ENCODE assay signal across 10 cellular contexts in the genomic region with DNA sequence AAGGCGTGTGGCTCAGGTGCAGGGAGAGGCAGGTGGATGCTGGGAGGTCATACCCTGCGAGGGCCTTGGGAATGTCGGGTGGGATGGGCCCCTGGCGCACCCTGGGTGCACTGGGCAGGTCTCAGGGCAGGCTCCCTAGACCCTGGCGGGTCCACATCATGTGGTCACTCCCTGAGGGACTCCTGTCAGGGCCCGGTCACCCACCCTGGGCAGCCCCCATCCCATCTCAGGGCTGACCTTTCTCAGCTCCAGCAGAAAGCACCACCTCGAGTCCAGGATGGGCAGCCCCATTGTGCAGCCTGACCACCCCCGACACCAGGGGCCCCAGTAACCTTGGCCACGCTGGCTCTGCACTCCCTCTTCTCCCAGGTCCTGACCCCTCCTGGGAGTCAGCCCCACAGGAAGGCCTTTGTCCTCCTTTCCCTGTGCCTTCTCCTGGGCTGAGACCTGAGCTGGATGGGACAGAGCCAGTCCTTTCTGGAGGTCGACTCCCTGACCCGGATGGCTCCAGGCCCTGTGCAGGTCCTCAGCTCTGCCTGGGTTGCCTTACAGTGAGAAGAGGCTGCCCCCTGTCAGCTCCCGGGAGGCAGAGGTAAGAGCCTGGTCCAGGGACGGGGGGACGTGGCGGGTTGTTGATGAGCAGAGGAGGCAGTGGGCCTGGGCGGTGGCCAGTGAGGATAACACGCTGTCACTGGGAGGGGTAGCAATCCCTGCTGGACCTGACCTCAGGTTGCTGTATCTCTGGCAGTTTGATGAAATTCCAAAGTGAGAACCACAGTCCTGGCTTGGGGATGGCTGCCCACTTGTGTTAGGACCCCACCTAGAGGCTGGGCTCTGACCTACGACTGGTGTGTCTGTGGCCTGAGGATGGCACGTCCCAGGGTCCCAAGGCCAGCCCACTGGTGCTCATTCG.
DNase-seq lines count a peak whose midpoint lies in the region; ATAC-seq, FAIRE-seq and TF ChIP-seq lines count a peak whose summit lies in the region.
"Had no signal": no experiment of that assay in that cellular context is flagged by ENCODE, and none has a peak within 500 bp of the region (broad histone marks: within the 10 kb centered on the region; RNA-seq: fewer than 3 reads in every experiment).

No MANE protein-coding gene starts in this region.

- POLR2A ChIA-PET in HEK293 (lab: Yijun Ruan, JAX) (no interaction called here), activated B cell treated with CpG ODN at 0.5 μM for 24 hours (lab: Charles Lee) (no interaction called here)

- H3K4me3 Mint-ChIP-seq in Calu3 (ENCODE audit: low read depth, unreplicated experiment) (no peak overlapping the region), activated B cell treated with CpG ODN at 0.5 μM for 24 hours (no peak overlapping the region)

- CTCF ChIA-PET in Calu3 (lab: Charles Lee), result no interaction called here
- CTCF ChIA-PET in HEK293 (lab: Yijun Ruan, JAX), result interaction anchor here (0.6 to 1.7 kb wide), 9 partner anchors 25 to 441 kb away, joined by 3 to 6 read pairs (median 3); no protein-coding TSS in a partner anchor
- CTCF ChIA-PET in activated B cell treated with CpG ODN at 0.5 μM for 24 hours (lab: Charles Lee), result no interaction called here

- no peak for FAIRE-seq in kidney (lab: Jason Lieb, UNC)

- no peaks in the 10 kb centered on the region for H3K36me3 ChIP-seq in HEK293 (ENCODE audit: control insufficient read depth in 2 of 2, insufficient read depth in 1 of 2, low read length in 2 of 2)
- no peaks in the 10 kb centered on the region for H3K36me3 ChIP-seq in kidney (ENCODE audit: control insufficient read depth in 1 of 2, insufficient read depth in 2 of 2, low read length in 2 of 2)
- no peaks in the 10 kb centered on the region for H3K36me3 ChIP-seq in thyroid gland
- H3K36me3 ChIP-seq: ovary had no signal

- H3K4me1 ChIP-seq in HEK293 (ENCODE audit: control insufficient read depth, insufficient read depth, low read length) (0 out of 2 replicates have a peak, but pooled peaks cover 3% of the 10 kb centered on the region), kidney (ENCODE audit: control insufficient read depth in 1 of 2, insufficient read depth in 1 of 2, low read depth in 1 of 2, low read length in 2 of 2) (no peaks in the 10 kb centered on the region), thyroid gland (no peaks in the 10 kb centered on the region)

- no peaks in the 10 kb centered on the region for H3K27me3 ChIP-seq in thyroid gland
- H3K27me3 ChIP-seq: ovary had no signal

- intact Hi-C loops in Calu3 (cut with micrococcal nuclease; ENCODE audit: unreplicated experiment) (no loop called here), activated B cell treated with CpG ODN at 0.5 μM for 24 hours (cut with micrococcal nuclease) (loop anchor here (1.0 kb wide), 1 partner anchor 78 kb away; a partner anchor contains a TSS), kidney (cut with DNase I) (no loop called here), thyroid gland (cut with DNase I) (no loop called here)

- H3K36me3 Mint-ChIP-seq in Calu3 (ENCODE audit: insufficient read depth, unreplicated experiment) (no peaks in the 10 kb centered on the region), activated B cell treated with CpG ODN at 0.5 μM for 24 hours (ENCODE audit: low read depth) (no peaks in the 10 kb centered on the region)

- H3K9ac ChIP-seq in kidney (ENCODE audit: low read length in 2 of 2), result no peak overlapping the region

- H3K9me3 ChIP-seq in HEK293 (ENCODE audit: control insufficient read depth, insufficient read depth, low read depth, low read length), result no peaks in the 10 kb centered on the region
- H3K9me3 ChIP-seq in kidney (ENCODE audit: control insufficient read depth in 1 of 2, low read length in 2 of 2), result no peaks in the 10 kb centered on the region
- H3K9me3 ChIP-seq in thyroid gland, result no peaks in the 10 kb centered on the region
- H3K9me3 ChIP-seq: ovary had no signal

- no peaks in the 10 kb centered on the region for H3K27me3 Mint-ChIP-seq in Calu3 (ENCODE audit: unreplicated experiment)
- no peaks in the 10 kb centered on the region for H3K27me3 Mint-ChIP-seq in activated B cell treated with CpG ODN at 0.5 μM for 24 hours

- no peak for TF ChIP-seq POLR2A in thyroid gland (IDR thresholded peaks at IDR 0.05)

- H3K27ac Mint-ChIP-seq in Calu3 (ENCODE audit: unreplicated experiment) (no peak overlapping the region), activated B cell treated with CpG ODN at 0.5 μM for 24 hours (no peak overlapping the region)

- 79 to 81% methylated on average over 15 to 20 of the region's 20 CpGs for WGBS in thyroid gland, 2 donors

- H3K4me1 Mint-ChIP-seq in Calu3 (ENCODE audit: low read depth, unreplicated experiment), result peaks cover 10% of the 10 kb centered on the region
- peaks cover 30% of the 10 kb centered on the region for H3K4me1 Mint-ChIP-seq in activated B cell treated with CpG ODN at 0.5 μM for 24 hours

- no peak overlapping the region for H3K27ac ChIP-seq in HEK293 (ENCODE audit: extremely low read depth, low read depth, low read length)
- H3K27ac ChIP-seq in kidney (ENCODE audit: low read depth in 2 of 2, low read length in 2 of 2), result no peak overlapping the region
- H3K27ac ChIP-seq in thyroid gland, result no peak overlapping the region
- H3K27ac ChIP-seq: epithelial cell of prostate, ovary had no signal

- TF ChIP-seq CTCF in Calu3 (IDR thresholded peaks at IDR 0.05; ENCODE audit: unreplicated experiment) (peak; percentile 31), HEK293 (tag by site-specific recombination; IDR thresholded peaks at IDR 0.05) (peak; percentile 50), activated B cell treated with CpG ODN at 0.5 μM for 24 hours (IDR thresholded peaks at IDR 0.05) (no peak), kidney (IDR thresholded peaks at IDR 0.05; ENCODE audit: borderline replicate concordance, extremely low read depth, insufficient read depth) (peak; percentile 8), thyroid gland (IDR thresholded peaks at IDR 0.05) (no peak)

- DNase-seq in Calu3 (peak; percentile 29), activated B cell treated with CpG ODN at 0.5 μM for 24 hours (peak; percentile 13), kidney (peak; percentile 33), thyroid gland (no peak), NCI-H1048 (lab: John Stamatoyannopoulos, UW) (no peak)

- ATAC-seq in activated B cell treated with CpG ODN at 0.5 μM for 24 hours (ENCODE audit: low read depth), result no peak
- ATAC-seq in GM19035 (IDR thresholded peaks at IDR 0.05; ENCODE audit: unreplicated experiment), result no peak
- no peak for ATAC-seq in HG03521 (IDR thresholded peaks at IDR 0.05; ENCODE audit: unreplicated experiment)

- no TSS peak for BruUV-seq in Calu3 (replicated peaks; lab: Mats Ljungman, UMichigan)

- no peak overlapping the region for H3K4me3 ChIP-seq in HEK293 (ENCODE audit: low read depth, low read length)
- no peak overlapping the region for H3K4me3 ChIP-seq in kidney (ENCODE audit: low read length in 2 of 2)
- no peak overlapping the region for H3K4me3 ChIP-seq in thyroid gland (replicated peaks in 1 of 3)
- H3K4me3 ChIP-seq: ovary had no signal

- H3K9me3 Mint-ChIP-seq in Calu3 (ENCODE audit: low read depth, unreplicated experiment) (no peaks in the 10 kb centered on the region), activated B cell treated with CpG ODN at 0.5 μM for 24 hours (no peaks in the 10 kb centered on the region)

TF ChIP-seq in HEK293, 187 proteins besides CTCF, POLR2A, EP300 and RAD21:
- TF ChIP-seq ZNF654 (tag by site-specific recombination; IDR thresholded peaks at IDR 0.05; ENCODE audit: low read depth), result peak; percentile 57
- TF ChIP-seq, protein P1, sequence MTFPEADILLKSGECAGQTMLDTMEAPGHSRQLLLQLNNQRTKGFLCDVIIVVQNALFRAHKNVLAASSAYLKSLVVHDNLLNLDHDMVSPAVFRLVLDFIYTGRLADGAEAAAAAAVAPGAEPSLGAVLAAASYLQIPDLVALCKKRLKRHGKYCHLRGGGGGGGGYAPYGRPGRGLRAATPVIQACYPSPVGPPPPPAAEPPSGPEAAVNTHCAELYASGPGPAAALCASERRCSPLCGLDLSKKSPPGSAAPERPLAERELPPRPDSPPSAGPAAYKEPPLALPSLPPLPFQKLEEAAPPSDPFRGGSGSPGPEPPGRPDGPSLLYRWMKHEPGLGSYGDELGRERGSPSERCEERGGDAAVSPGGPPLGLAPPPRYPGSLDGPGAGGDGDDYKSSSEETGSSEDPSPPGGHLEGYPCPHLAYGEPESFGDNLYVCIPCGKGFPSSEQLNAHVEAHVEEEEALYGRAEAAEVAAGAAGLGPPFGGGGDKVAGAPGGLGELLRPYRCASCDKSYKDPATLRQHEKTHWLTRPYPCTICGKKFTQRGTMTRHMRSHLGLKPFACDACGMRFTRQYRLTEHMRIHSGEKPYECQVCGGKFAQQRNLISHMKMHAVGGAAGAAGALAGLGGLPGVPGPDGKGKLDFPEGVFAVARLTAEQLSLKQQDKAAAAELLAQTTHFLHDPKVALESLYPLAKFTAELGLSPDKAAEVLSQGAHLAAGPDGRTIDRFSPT (tag by site-specific recombination; IDR thresholded peaks at IDR 0.05), result no peak
TF ChIP-seq in HEK293: peak in this region for 1.

Comparison
In these comparisons a context has a peak if more than half of its experiments do, and no peak if none do; other contexts are left out.
1. DNase-seq: peak in Calu3 (single experiment), activated B cell treated with CpG ODN at 0.5 μM for 24 hours (single experiment) and kidney (single experiment); none in thyroid gland (0 of 2) and NCI-H1048 (single experiment).
2. CTCF ChIP-seq: peak in Calu3 (single experiment), HEK293 (single experiment) and kidney (single experiment); none in activated B cell treated with CpG ODN at 0.5 μM for 24 hours (single experiment) and thyroid gland (0 of 6).